In the genomic region with DNA sequence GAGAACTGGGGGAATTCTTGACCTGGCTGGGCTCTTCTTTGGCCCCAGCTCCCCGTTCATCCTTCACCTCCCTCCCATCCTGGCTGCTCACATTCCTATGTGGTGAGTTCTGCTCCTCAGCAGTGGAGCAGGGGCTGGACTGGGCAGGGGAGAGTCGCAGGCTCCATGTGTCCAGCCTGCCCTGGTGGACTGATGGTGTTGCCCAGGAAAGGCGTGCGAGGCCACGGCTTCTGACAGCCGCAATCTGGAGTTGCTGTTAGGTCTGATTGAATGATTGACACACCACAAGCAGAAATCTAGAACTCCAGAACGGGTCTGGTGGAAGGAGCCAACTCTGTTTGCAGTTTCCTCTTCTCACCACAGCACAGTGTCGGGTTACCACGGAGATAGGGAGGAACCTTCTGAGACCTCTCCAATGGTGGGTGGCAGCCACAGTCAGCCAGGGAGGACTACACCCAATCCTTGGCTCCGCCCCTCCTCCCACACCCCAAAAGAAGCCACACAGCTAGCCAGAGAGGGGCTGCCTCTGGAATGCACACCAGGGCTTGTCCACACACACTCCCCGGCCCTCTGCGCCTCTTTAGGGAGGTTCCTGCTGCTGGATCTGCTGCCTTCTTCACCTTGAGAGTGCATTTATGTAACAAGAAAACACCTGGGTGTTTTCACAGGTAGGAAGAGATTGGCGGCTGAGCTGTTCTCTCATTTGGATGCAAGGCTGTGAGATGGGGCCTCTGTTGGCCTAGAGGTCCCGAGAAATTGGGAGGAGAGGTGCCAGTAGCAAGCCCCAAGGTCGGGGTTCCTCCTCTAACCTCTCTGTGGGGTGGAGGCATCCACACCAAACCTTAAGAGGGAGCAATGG, we compare ENCODE assay signal across 8 cellular contexts. TPM values are rescaled to one million over a fixed set of nuclear protein-coding genes. Genes with fewer than 3 reads are reported as not detected.
DNase-seq lines count a peak whose midpoint lies in the region; ATAC-seq, FAIRE-seq and TF ChIP-seq lines count a peak whose summit lies in the region.

No MANE protein-coding gene starts in this region.

- peaks cover 0 to 2% (median 0%) of the 10 kb centered on the region in 3 donors for H3K27me3 Mint-ChIP-seq in CD14-positive monocyte (ENCODE audit: low read depth in 3 of 3)

- H3K9me1 ChIP-seq in keratinocyte (ENCODE audit: control insufficient read depth, extremely low read depth, insufficient read depth, low read length), result no peaks in the 10 kb centered on the region

- no peaks in the 10 kb centered on the region for H3K9me3 Mint-ChIP-seq in CD14-positive monocyte

- peaks cover 70% of the 10 kb centered on the region for H3K4me1 Mint-ChIP-seq in CD14-positive monocyte

- H3K4me3 Mint-ChIP-seq in CD14-positive monocyte, result peak overlapping the region; percentile 43 to 80

- H3K79me2 ChIP-seq in keratinocyte (ENCODE audit: control insufficient read depth, insufficient read depth, low read length), result no peaks in the 10 kb centered on the region

- no peaks in the 10 kb centered on the region for H3K36me3 ChIP-seq in keratinocyte (ENCODE audit: control insufficient read depth in 2 of 2, extremely low read depth in 1 of 2, insufficient read depth in 2 of 2, low read length in 2 of 2)

- FAIRE-seq in keratinocyte (lab: Jason Lieb, UNC), result peak; percentile 90

- no peak for TF ChIP-seq CTCF in CD14-positive monocyte (IDR thresholded peaks at IDR 0.05)
- peak in 2 of 3 experiments; percentile 8 to 17 for TF ChIP-seq CTCF in keratinocyte (optimal IDR thresholded peaks at IDR 0.05 in 1 of 3, IDR thresholded peaks at IDR 0.05 in 1 of 3, conservative IDR thresholded peaks at IDR 0.05 in 1 of 3; ENCODE audit: extremely low read depth in 1 of 3, insufficient read depth in 2 of 3, low read length in 3 of 3)

- DNase-seq in CD14-positive monocyte (ENCODE audit: low spot score), result peak; percentile 94
- DNase-seq in T1000 (lab: John Stamatoyannopoulos, UW), result peak; percentile 77
- DNase-seq in astrocyte of the hippocampus (ENCODE audit: low read depth, low spot score), result peak; percentile 91
- DNase-seq in keratinocyte (ENCODE audit: low read depth, low spot score), result peak; percentile 84
- peak; percentile 33 to 71 (median 68) for DNase-seq in stimulated activated CD4-positive, alpha-beta T cell treated with anti-CD3 and anti-CD28 coated beads, TNF-alpha, amount 100 ng/mL, for 24 hours (ENCODE audit: low read depth in 3 of 3)
- no peak for DNase-seq in NCI-H1105 treated with DMSO at 0.1 percent for 48 hours (lab: John Stamatoyannopoulos, UW)

- dilution Hi-C loops in keratinocyte (cut with MboI; ENCODE audit: extremely low pct_ligation_motif_present, low sequenced_read_pairs), result no loop called here

- peak overlapping the region; percentile 85 for H3K4me2 ChIP-seq in keratinocyte (ENCODE audit: control insufficient read depth, extremely low read depth, insufficient read depth, low read depth, low read length)

- H3K9me3 ChIP-seq in keratinocyte (ENCODE audit: control insufficient read depth, low read depth, low read length), result no peaks in the 10 kb centered on the region

- H2AFZ ChIP-seq in keratinocyte (ENCODE audit: control insufficient read depth, low read length), result peak overlapping the region; percentile 88

- H3K4me3 ChIP-seq in keratinocyte (ENCODE audit: control insufficient read depth in 2 of 3, extremely low read depth in 1 of 3, insufficient read depth in 2 of 3, low read depth in 1 of 3, low read length in 3 of 3), result peak overlapping the region; percentile 9 to 44 (median 32)

- no peaks in the 10 kb centered on the region for H4K20me1 ChIP-seq in keratinocyte (ENCODE audit: control insufficient read depth, extremely low read depth, insufficient read depth, low read length)

- peak overlapping the region; percentile 91 for H3K27ac ChIP-seq in keratinocyte (ENCODE audit: control insufficient read depth, insufficient read depth, low read length)

- H3K27me3 ChIP-seq in keratinocyte (ENCODE audit: control insufficient read depth, extremely low read depth, insufficient read depth, low read length), result no peaks in the 10 kb centered on the region

- peaks cover 3 to 11% of the 10 kb centered on the region in 2 donors for H3K36me3 Mint-ChIP-seq in CD14-positive monocyte

- intact Hi-C loops in CD14-positive monocyte (cut with micrococcal nuclease), result loop anchor here (2.0 to 10.0 kb wide), 5 partner anchors 52 to 222 kb away; no protein-coding TSS in a partner anchor

- peak overlapping the region; percentile 66 for H3K9ac ChIP-seq in keratinocyte (ENCODE audit: control insufficient read depth, extremely low read depth, insufficient read depth, low read length)

- H3K4me1 ChIP-seq in keratinocyte (ENCODE audit: control insufficient read depth, extremely low read depth, insufficient read depth, low read length), result peaks cover 55% of the 10 kb centered on the region

- peak; percentile 74 for ATAC-seq in GM19452 (IDR thresholded peaks at IDR 0.05; ENCODE audit: unreplicated experiment)
- ATAC-seq in HG03520 (IDR thresholded peaks at IDR 0.05; ENCODE audit: unreplicated experiment), result peak; percentile 84

- peak overlapping the region; percentile 97 to 100 (median 99) for H3K27ac Mint-ChIP-seq in CD14-positive monocyte

RNA-seq across cellular contexts. Expression of a gene that starts 56.4 kb away (rescaled TPM):
- polyA plus RNA-seq in CD14-positive monocyte (100 to 1,000 TPM; 415 to 531 TPM), keratinocyte (1,621 to 2,271 TPM (median 2,038 TPM) in 3 replicates)
- polyA plus RNA-seq in keratinocyte (2011; ENCODE audit: low read depth), result 1,899 TPM
- 704 and 1,157 TPM in 2 replicates for polyA plus RNA-seq in keratinocyte (2011; cell fraction: cytosol; rRNA removed)
- 3,164 and 3,631 TPM in 2 replicates for polyA plus RNA-seq in keratinocyte (2011; cell fraction: nucleus; rRNA removed)
- 637 and 1,345 TPM in 2 replicates for polyA plus RNA-seq in keratinocyte (2012; ENCODE audit: low replicate concordance)
- polyA minus RNA-seq in keratinocyte, result 1,693 to 2,971 TPM (median 2,836 TPM) in 3 replicates
- polyA minus RNA-seq in keratinocyte (2011; cell fraction: cytosol; rRNA and poly(A)+ RNA removed), result 1,343 TPM
- polyA minus RNA-seq in keratinocyte (2011; cell fraction: nucleus; rRNA and poly(A)+ RNA removed), result 2,671 and 5,354 TPM in 2 replicates
